Comparison of ENCODE assay signal across 39 cellular contexts in genomic region chr2:180312542-180312941, GRCh38.
"Had no signal": no experiment of that assay in that cellular context is flagged by ENCODE, and none has a peak within 500 bp of the region (broad histone marks: within the 10 kb centered on the region; RNA-seq: fewer than 3 reads in every experiment).

No MANE protein-coding gene starts in this region.

- ATAC-seq: activated naive CD4-positive, alpha-beta T cell treated with anti-CD3 and anti-CD28 coated beads, Interleukin-2, amount 50 U/mL, for 72 hours; activated naive CD8-positive, alpha-beta T cell treated with anti-CD3 and anti-CD28 coated beads, Interleukin-2, amount 50 U/mL, for 24 hours; activated T-cell treated with anti-CD3 and anti-CD28 coated beads, Interleukin-2, amount 50 U/mL, for 4 hours; activated T-cell treated with anti-CD3 and anti-CD28 coated beads, Interleukin-2, amount 50 U/mL, for 72 hours; activated T-helper 17 cell treated with anti-CD3 and anti-CD28 coated beads, Interleukin-2, amount 50 U/mL, for 72 hours; body of pancreas had no signal

- FAIRE-seq: astrocyte, bronchial epithelial cell, colon had no signal

- H3K4me1 ChIP-seq: adrenal gland, ascending aorta, body of pancreas, breast epithelium had no signal

- H3K36me3 Mint-ChIP-seq: activated naive CD4-positive, alpha-beta T cell treated with anti-CD3 and anti-CD28 coated beads, Interleukin-2, amount 10 ng/mL, durations not matched to agents 7 days and 5 days; activated naive CD4-positive, alpha-beta T cell treated with anti-CD3 and anti-CD28 coated beads, Interleukin-2, amount 50 U/mL, for 24 hours; activated naive CD4-positive, alpha-beta T cell treated with anti-CD3 and anti-CD28 coated beads, Interleukin-2, amount 50 U/mL, for 72 hours; activated naive CD8-positive, alpha-beta T cell; activated naive CD8-positive, alpha-beta T cell treated with anti-CD3 and anti-CD28 coated beads for 36 hours; activated naive CD8-positive, alpha-beta T cell treated with anti-CD3 and anti-CD28 coated beads, Interleukin-2, amount 10 ng/mL, durations not matched to agents 7 days and 5 days; brain had no signal

- H3K27me3 Mint-ChIP-seq: activated naive CD4-positive, alpha-beta T cell treated with anti-CD3 and anti-CD28 coated beads, Interleukin-2, amount 10 ng/mL, durations not matched to agents 7 days and 5 days; activated naive CD8-positive, alpha-beta T cell; activated naive CD8-positive, alpha-beta T cell treated with anti-CD3 and anti-CD28 coated beads for 36 hours; activated naive CD8-positive, alpha-beta T cell treated with anti-CD3 and anti-CD28 coated beads, Interleukin-2, amount 10 ng/mL, durations not matched to agents 7 days and 5 days; activated naive CD8-positive, alpha-beta T cell treated with anti-CD3 and anti-CD28 coated beads, Interleukin-2, amount 50 U/mL, for 24 hours; activated T-helper 17 cell treated with anti-CD3 and anti-CD28 coated beads, Interleukin-2, amount 50 U/mL, for 72 hours; central memory CD8-positive, alpha-beta T cell had no signal

- H3K27ac ChIP-seq: adrenal gland, ascending aorta, body of pancreas, brain microvascular endothelial cell, breast epithelium, cardiac muscle cell had no signal

- H3K9me3 Mint-ChIP-seq: activated naive CD4-positive, alpha-beta T cell treated with anti-CD3 and anti-CD28 coated beads, Interleukin-2, amount 10 ng/mL, durations not matched to agents 7 days and 5 days; activated naive CD4-positive, alpha-beta T cell treated with anti-CD3 and anti-CD28 coated beads, Interleukin-2, amount 50 U/mL, for 24 hours; activated naive CD4-positive, alpha-beta T cell treated with anti-CD3 and anti-CD28 coated beads, Interleukin-2, amount 50 U/mL, for 72 hours; activated naive CD8-positive, alpha-beta T cell treated with anti-CD3 and anti-CD28 coated beads, Interleukin-2, amount 50 U/mL, for 24 hours; activated T-helper 1 cell treated with anti-CD3 and anti-CD28 coated beads, Interleukin-12 subunit alpha, Interleukin-12 subunit beta, Interleukin-2, Interleukin-4 antibody, amounts not matched to agents 30 ng/mL and 10 ng/mL and 1 ng/mL, durations not matched to agents 14 hours and 24 hours and 36 hours; activated T-helper 17 cell treated with anti-CD3 and anti-CD28 coated beads, Interleukin-2, amount 50 U/mL, for 72 hours; activated T-helper 2 cell treated with anti-CD3 and anti-CD28 coated beads, Interferon-gamma antibody, Interleukin-2, Interleukin-4, amounts not matched to agents 10 μg/mL and 5 μg/mL and 100 μg/mL, durations not matched to agents 14 hours and 24 hours and 36 hours had no signal

- H3K36me3 ChIP-seq: adrenal gland, ascending aorta, brain microvascular endothelial cell, breast epithelium, cardiac muscle cell had no signal

- H3K27ac Mint-ChIP-seq: activated naive CD4-positive, alpha-beta T cell treated with anti-CD3 and anti-CD28 coated beads for 36 hours; activated naive CD4-positive, alpha-beta T cell treated with anti-CD3 and anti-CD28 coated beads, Interleukin-2, amount 10 ng/mL, durations not matched to agents 7 days and 5 days; activated naive CD4-positive, alpha-beta T cell treated with anti-CD3 and anti-CD28 coated beads, Interleukin-2, amount 50 U/mL, for 24 hours; activated naive CD4-positive, alpha-beta T cell treated with anti-CD3 and anti-CD28 coated beads, Interleukin-2, amount 50 U/mL, for 72 hours; activated naive CD8-positive, alpha-beta T cell; activated naive CD8-positive, alpha-beta T cell treated with anti-CD3 and anti-CD28 coated beads for 36 hours; activated naive CD8-positive, alpha-beta T cell treated with anti-CD3 and anti-CD28 coated beads, Interleukin-2, amount 10 ng/mL, durations not matched to agents 7 days and 5 days; activated naive CD8-positive, alpha-beta T cell treated with anti-CD3 and anti-CD28 coated beads, Interleukin-2, amount 50 U/mL, for 24 hours; activated T-cell treated with anti-CD3 and anti-CD28 coated beads, Interleukin-2, amount 50 U/mL, for 72 hours; activated T-helper 1 cell treated with anti-CD3 and anti-CD28 coated beads, Interleukin-12 subunit alpha, Interleukin-12 subunit beta, Interleukin-2, Interleukin-4 antibody, amounts not matched to agents 30 ng/mL and 10 ng/mL and 1 ng/mL, durations not matched to agents 14 hours and 24 hours and 36 hours; activated T-helper 17 cell treated with anti-CD3 and anti-CD28 coated beads, Interleukin-2, amount 50 U/mL, for 72 hours; activated T-helper 2 cell treated with anti-CD3 and anti-CD28 coated beads, Interferon-gamma antibody, Interleukin-2, Interleukin-4, amounts not matched to agents 10 μg/mL and 5 μg/mL and 100 μg/mL, durations not matched to agents 14 hours and 24 hours and 36 hours; brain had no signal

- H3K27me3 ChIP-seq: adrenal gland, ascending aorta, body of pancreas, brain microvascular endothelial cell, breast epithelium, cardiac muscle cell had no signal

- H3K4me3 ChIP-seq: adrenal gland, ascending aorta, body of pancreas, breast epithelium, cardiac muscle cell had no signal

- H3K9me3 ChIP-seq: adrenal gland, ascending aorta, body of pancreas, breast epithelium had no signal

- DNase-seq: activated effector memory CD4-positive, alpha-beta T cell treated with anti-CD3 and anti-CD28 coated beads, Interleukin-2, amount 50 U/mL, for 16 hours; activated effector memory CD4-positive, alpha-beta T cell treated with Interleukin-2 at 50 U/mL for 16 hours; activated gamma-delta T cell; activated gamma-delta T cell treated with Interleukin-2 at 50 U/mL for 16 hours; activated naive CD4-positive, alpha-beta T cell; activated naive CD4-positive, alpha-beta T cell treated with anti-CD3 and anti-CD28 coated beads for 36 hours; activated naive CD4-positive, alpha-beta T cell treated with anti-CD3 and anti-CD28 coated beads, Interleukin-2, amount 10 ng/mL, durations not matched to agents 7 days and 5 days; activated naive CD4-positive, alpha-beta T cell treated with anti-CD3 and anti-CD28 coated beads, Interleukin-2, amount 50 U/mL, for 16 hours; activated naive CD4-positive, alpha-beta T cell treated with Interleukin-2 at 50 U/mL for 16 hours; activated naive CD8-positive, alpha-beta T cell treated with anti-CD3 and anti-CD28 coated beads for 36 hours; activated naive CD8-positive, alpha-beta T cell treated with anti-CD3 and anti-CD28 coated beads, Interleukin-2, amount 10 ng/mL, durations not matched to agents 7 days and 5 days; activated naive CD8-positive, alpha-beta T cell treated with anti-CD3 and anti-CD28 coated beads, Interleukin-2, amount 50 U/mL, for 24 hours; activated T-cell treated with anti-CD3 and anti-CD28 coated beads, Interleukin-2, amount 50 U/mL, for 4 hours; activated T-cell treated with anti-CD3 and anti-CD28 coated beads, Interleukin-2, amount 50 U/mL, for 48 hours; activated T-cell treated with anti-CD3 and anti-CD28 coated beads, Interleukin-2, amount 50 U/mL, for 72 hours; adrenal gland; amniotic stem cell; amygdala; anterior cingulate cortex; aorta; body of pancreas; brain microvascular endothelial cell; caudate nucleus; central memory CD4-positive, alpha-beta T cell; cerebellar nuclear complex had no signal

- H3K4me1 Mint-ChIP-seq: activated naive CD4-positive, alpha-beta T cell treated with anti-CD3 and anti-CD28 coated beads, Interleukin-2, amount 10 ng/mL, durations not matched to agents 7 days and 5 days; activated naive CD4-positive, alpha-beta T cell treated with anti-CD3 and anti-CD28 coated beads, Interleukin-2, amount 50 U/mL, for 24 hours; activated naive CD8-positive, alpha-beta T cell treated with anti-CD3 and anti-CD28 coated beads for 36 hours; activated naive CD8-positive, alpha-beta T cell treated with anti-CD3 and anti-CD28 coated beads, Interleukin-2, amount 10 ng/mL, durations not matched to agents 7 days and 5 days; activated naive CD8-positive, alpha-beta T cell treated with anti-CD3 and anti-CD28 coated beads, Interleukin-2, amount 50 U/mL, for 24 hours; activated T-helper 17 cell treated with anti-CD3 and anti-CD28 coated beads, Interleukin-2, amount 50 U/mL, for 72 hours; brain; central memory CD8-positive, alpha-beta T cell had no signal

- H3K4me3 Mint-ChIP-seq: activated naive CD4-positive, alpha-beta T cell treated with anti-CD3 and anti-CD28 coated beads for 36 hours; activated naive CD4-positive, alpha-beta T cell treated with anti-CD3 and anti-CD28 coated beads, Interleukin-2, amount 10 ng/mL, durations not matched to agents 7 days and 5 days; activated naive CD4-positive, alpha-beta T cell treated with anti-CD3 and anti-CD28 coated beads, Interleukin-2, amount 50 U/mL, for 24 hours; activated naive CD8-positive, alpha-beta T cell; activated naive CD8-positive, alpha-beta T cell treated with anti-CD3 and anti-CD28 coated beads for 36 hours; activated naive CD8-positive, alpha-beta T cell treated with anti-CD3 and anti-CD28 coated beads, Interleukin-2, amount 10 ng/mL, durations not matched to agents 7 days and 5 days; activated naive CD8-positive, alpha-beta T cell treated with anti-CD3 and anti-CD28 coated beads, Interleukin-2, amount 50 U/mL, for 24 hours; activated T-cell treated with anti-CD3 and anti-CD28 coated beads, Interleukin-2, amount 50 U/mL, for 4 hours; activated T-cell treated with anti-CD3 and anti-CD28 coated beads, Interleukin-2, amount 50 U/mL, for 72 hours; activated T-helper 1 cell treated with anti-CD3 and anti-CD28 coated beads, Interleukin-12 subunit alpha, Interleukin-12 subunit beta, Interleukin-2, Interleukin-4 antibody, amounts not matched to agents 30 ng/mL and 10 ng/mL and 1 ng/mL, durations not matched to agents 14 hours and 24 hours and 36 hours; activated T-helper 17 cell treated with anti-CD3 and anti-CD28 coated beads, Interleukin-2, amount 50 U/mL, for 72 hours; brain; central memory CD8-positive, alpha-beta T cell had no signal
